In the genomic region with DNA sequence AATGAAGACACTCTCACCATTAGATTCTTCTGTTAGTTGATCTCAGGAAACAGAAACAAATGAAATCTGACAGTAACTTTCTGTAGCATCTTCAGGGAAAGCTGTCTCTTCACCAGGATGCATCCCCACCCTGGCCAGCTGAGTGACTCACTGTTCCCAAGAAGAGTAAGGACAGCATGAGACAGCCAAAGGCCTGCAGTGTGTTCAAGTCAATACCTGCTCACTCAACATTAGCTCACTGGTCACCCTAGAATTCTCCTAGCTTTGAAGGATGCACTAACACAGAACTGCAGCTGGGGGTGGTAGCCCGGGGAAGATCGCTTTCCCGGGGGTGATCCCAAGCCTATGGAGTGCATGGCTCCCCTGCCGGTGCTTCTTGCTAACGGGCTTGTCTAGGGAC, we compare ENCODE assay signal across 12 cellular contexts. TPM values are rescaled to one million over a fixed set of nuclear protein-coding genes. Genes with fewer than 3 reads are reported as not detected.
DNase-seq lines count a peak whose midpoint lies in the region; ATAC-seq and TF ChIP-seq lines count a peak whose summit lies in the region.
"Had no signal": no experiment of that assay in that cellular context is flagged by ENCODE, and none has a peak within 500 bp of the region (broad histone marks: within the 10 kb centered on the region; RNA-seq: fewer than 3 reads in every experiment).

No MANE protein-coding gene starts in this region.

- TF ChIP-seq CTCF in cardiac muscle cell (IDR thresholded peaks at IDR 0.05; ENCODE audit: low read depth, low read length) (peak; percentile 15), endothelial cell (IDR thresholded peaks at IDR 0.05; ENCODE audit: unreplicated experiment) (no peak)

- ATAC-seq in Right ventricle myocardium superior (ENCODE audit: poor library complexity) (no peak), aorta (ENCODE audit: low FRiP score) (no peak)

- 94 to 95% methylated on average over 5 of the region's 5 CpGs for WGBS in aorta, 2 donors

- H3K27ac ChIP-seq in cardiac muscle cell (no peak overlapping the region), aorta (ENCODE audit: low read depth in 1 of 2, low read length in 2 of 2) (peak overlapping the region; percentile 11 to 70)
- H3K27ac ChIP-seq: C4-2B, KMS-11 had no signal

- DNase-seq in cardiac muscle cell (ENCODE audit: low read depth in 1 of 2, low spot score in 1 of 2) (no peak), Right ventricle myocardium superior (no peak), endothelial cell (ENCODE audit: low spot score) (no peak), myocyte (ENCODE audit: low read depth) (peak; percentile 70), aorta (no peak), RPMI8226 (no peak)
- DNase-seq in activated CD4-positive, alpha-beta T cell treated with anti-CD3 and anti-CD28 coated beads, Interleukin-2, amount 50 U/mL, for 1 hour: no peak
- no peak for DNase-seq in activated CD4-positive, CD25-positive, alpha-beta regulatory T cell (lab: John Stamatoyannopoulos, UW)

- H3K4me1 Mint-ChIP-seq in endothelial cell (ENCODE audit: unreplicated experiment): peaks cover 13% of the 10 kb centered on the region

- H3K4me3 Mint-ChIP-seq in endothelial cell (ENCODE audit: unreplicated experiment): no peak overlapping the region
- H3K4me3 Mint-ChIP-seq: memory B cell; stimulated activated naive CD8-positive, alpha-beta T cell treated with anti-CD3 and anti-CD28 coated beads, Interleukin-15, Interleukin-2, amounts not matched to agents 100 ng/mL and 50 ng/mL, for 24 hours had no signal

- H3K27ac Mint-ChIP-seq in endothelial cell (ENCODE audit: unreplicated experiment): peak overlapping the region; percentile 64
- H3K27ac Mint-ChIP-seq: memory B cell; stimulated activated naive CD8-positive, alpha-beta T cell treated with anti-CD3 and anti-CD28 coated beads, Interleukin-15, Interleukin-2, amounts not matched to agents 100 ng/mL and 50 ng/mL, for 24 hours had no signal

- H3K36me3 Mint-ChIP-seq in endothelial cell (ENCODE audit: low read depth, unreplicated experiment): peaks cover 31% of the 10 kb centered on the region

- H3K36me3 ChIP-seq in cardiac muscle cell: peaks cover 19% of the 10 kb centered on the region
- peaks cover 0 to 3% of the 10 kb centered on the region in 2 donors for H3K36me3 ChIP-seq in aorta (ENCODE audit: control insufficient read depth in 1 of 2, insufficient read depth in 2 of 2, low read length in 1 of 2)

- no peaks in the 10 kb centered on the region for H3K27me3 ChIP-seq in cardiac muscle cell
- H3K27me3 ChIP-seq in aorta (ENCODE audit: control insufficient read depth in 1 of 2, insufficient read depth in 2 of 2, low read length in 1 of 2): no peaks in the 10 kb centered on the region

- no peaks in the 10 kb centered on the region for H3K9me3 Mint-ChIP-seq in endothelial cell (ENCODE audit: unreplicated experiment)
- H3K9me3 Mint-ChIP-seq: memory B cell; stimulated activated naive CD8-positive, alpha-beta T cell treated with anti-CD3 and anti-CD28 coated beads, Interleukin-15, Interleukin-2, amounts not matched to agents 100 ng/mL and 50 ng/mL, for 24 hours had no signal

- H3K4me1 ChIP-seq in cardiac muscle cell (ENCODE audit: low read depth) (no peaks in the 10 kb centered on the region), aorta (ENCODE audit: control insufficient read depth in 1 of 2, insufficient read depth in 2 of 2, low read length in 2 of 2) (no peaks in the 10 kb centered on the region)

- peaks cover 3% of the 10 kb centered on the region for H3K27me3 Mint-ChIP-seq in endothelial cell (ENCODE audit: unreplicated experiment)
- H3K27me3 Mint-ChIP-seq: memory B cell; stimulated activated naive CD8-positive, alpha-beta T cell treated with anti-CD3 and anti-CD28 coated beads, Interleukin-15, Interleukin-2, amounts not matched to agents 100 ng/mL and 50 ng/mL, for 24 hours had no signal

- intact Hi-C loops in Right ventricle myocardium superior (cut with DNase I): no loop called here
- intact Hi-C loops in aorta (cut with DNase I): no loop called here

- H3K4me3 ChIP-seq in cardiac muscle cell (no peak overlapping the region), aorta (ENCODE audit: low read length in 2 of 2) (no peak overlapping the region)

- H3K9me3 ChIP-seq in cardiac muscle cell (ENCODE audit: low read depth): no peaks in the 10 kb centered on the region
- no peaks in the 10 kb centered on the region for H3K9me3 ChIP-seq in aorta (ENCODE audit: control insufficient read depth, low read length)

RNA-seq across cellular contexts. Expression of gene CLEC18B, which starts 28.2 kb away (rescaled TPM):
- total RNA-seq in cardiac muscle cell: 1.7 and 3.0 TPM in 2 replicates
- polyA plus RNA-seq in cardiac muscle cell: 1.2 TPM in 1 of 2 replicates, not detected in the other
- total RNA-seq in Right ventricle myocardium superior: 0.32 TPM
- total RNA-seq in endothelial cell (ENCODE audit: unreplicated experiment): 0.26 TPM
- total RNA-seq in myocyte: 1.2 and 1.6 TPM in 2 replicates
- polyA plus RNA-seq in myocyte (2012): 1.7 TPM
- 1 to 10 TPM; 1.2 to 3.0 TPM for total RNA-seq in aorta
- 1 to 10 TPM in 1 of 2 donors, under 1 TPM in 1; 0.75 to 6.5 TPM for polyA plus RNA-seq in aorta
